In genomic region chr2:197306024-197306690, GRCh38 we compare ENCODE assay signal across 12 cellular contexts. TPM values are rescaled to one million over a fixed set of nuclear protein-coding genes. Genes with fewer than 3 reads are reported as not detected.
DNase-seq lines count a peak whose midpoint lies in the region; ATAC-seq and TF ChIP-seq lines count a peak whose summit lies in the region.
"Had no signal": no experiment of that assay in that cellular context is flagged by ENCODE, and none has a peak within 500 bp of the region (broad histone marks: within the 10 kb centered on the region; RNA-seq: fewer than 3 reads in every experiment).

No MANE protein-coding gene starts in this region.

- ATAC-seq in Right ventricle myocardium inferior (no peak), GM18511 (IDR thresholded peaks at IDR 0.05; ENCODE audit: unreplicated experiment) (no peak)
- ATAC-seq in activated CD8-positive, alpha-beta T cell treated with anti-CD3 and anti-CD28 coated beads, Interleukin-2, amount 10 ng/mL, durations not matched to agents 7 days and 5 days = no peak

- no peaks in the 10 kb centered on the region for H3K27me3 Mint-ChIP-seq in activated CD8-positive, alpha-beta T cell treated with anti-CD3 and anti-CD28 coated beads, Interleukin-2, amount 10 ng/mL, durations not matched to agents 7 days and 5 days (ENCODE audit: low read depth)
- peaks cover 27% of the 10 kb centered on the region for H3K27me3 Mint-ChIP-seq in type B pancreatic cell

- H3K9me3 Mint-ChIP-seq in activated CD8-positive, alpha-beta T cell treated with anti-CD3 and anti-CD28 coated beads, Interleukin-2, amount 10 ng/mL, durations not matched to agents 7 days and 5 days (ENCODE audit: insufficient read depth) = no peaks in the 10 kb centered on the region
- H3K9me3 Mint-ChIP-seq in type B pancreatic cell = no peaks in the 10 kb centered on the region
- H3K9me3 Mint-ChIP-seq: HFFc6 had no signal

- TF ChIP-seq POLR2A in vagina (IDR thresholded peaks at IDR 0.05) = no peak

- CTCF ChIA-PET in activated CD8-positive, alpha-beta T cell treated with anti-CD3 and anti-CD28 coated beads, Interleukin-2, amount 10 ng/mL, durations not matched to agents 7 days and 5 days (lab: Charles Lee) = interaction anchor here (0.7 to 8.2 kb wide), 14 partner anchors 11 to 193 kb away, joined by 3 to 78 read pairs (median 6); no protein-coding TSS in a partner anchor

- no peak for DNase-seq in right atrium auricular region (ENCODE audit: low spot score)
- no peak for DNase-seq in Right ventricle myocardium inferior (ENCODE audit: missing footprints)
- no peak for DNase-seq in activated CD8-positive, alpha-beta T cell treated with anti-CD3 and anti-CD28 coated beads, Interleukin-2, amount 10 ng/mL, durations not matched to agents 7 days and 5 days
- DNase-seq in vagina (ENCODE audit: extremely low spot score in 2 of 2) = no peak
- DNase-seq in A172 (ENCODE audit: low spot score) = no peak
- no peak for DNase-seq in type B pancreatic cell (ENCODE audit: extremely low spot score, unreplicated experiment)
- DNase-seq: Caco-2; HFFc6; NCI-H2107; stimulated activated CD4-positive, alpha-beta T cell treated with anti-CD3 and anti-CD28 coated beads, Interleukin-4, amount 100 ng/mL, for 1 hour had no signal

- H3K4me1 Mint-ChIP-seq in activated CD8-positive, alpha-beta T cell treated with anti-CD3 and anti-CD28 coated beads, Interleukin-2, amount 10 ng/mL, durations not matched to agents 7 days and 5 days (ENCODE audit: low read depth) = peaks cover 68% of the 10 kb centered on the region
- H3K4me1 Mint-ChIP-seq in type B pancreatic cell (ENCODE audit: unreplicated experiment) = peaks cover 19% of the 10 kb centered on the region

- H3K36me3 ChIP-seq in right atrium auricular region (no peaks in the 10 kb centered on the region), muscle layer of colon (ENCODE audit: insufficient read depth, low read length) (no peaks in the 10 kb centered on the region), vagina (no peaks in the 10 kb centered on the region)

- no peak for TF ChIP-seq CTCF in right atrium auricular region (IDR thresholded peaks at IDR 0.05)
- no peak for TF ChIP-seq CTCF in vagina (IDR thresholded peaks at IDR 0.05)
- TF ChIP-seq CTCF in type B pancreatic cell (conservative IDR thresholded peaks at IDR 0.05) = no peak

- POLR2A ChIA-PET in activated CD8-positive, alpha-beta T cell treated with anti-CD3 and anti-CD28 coated beads, Interleukin-2, amount 10 ng/mL, durations not matched to agents 7 days and 5 days (lab: Charles Lee) = interaction anchor here (0.7 to 9.6 kb wide), 11 partner anchors 10 to 378 kb away, joined by 3 to 226 read pairs (median 11); no protein-coding TSS in a partner anchor

- H3K27ac ChIP-seq in right atrium auricular region = peak overlapping the region; percentile 62 to 65
- H3K27ac ChIP-seq in muscle layer of colon (ENCODE audit: low read depth, low read length) = peak overlapping the region; percentile 19
- peak overlapping the region; percentile 89 for H3K27ac ChIP-seq in vagina

- intact Hi-C loops in Right ventricle myocardium inferior (cut with DNase I) = no loop called here
- intact Hi-C loops in vagina (cut with DNase I) = no loop called here

- H3K36me3 Mint-ChIP-seq in activated CD8-positive, alpha-beta T cell treated with anti-CD3 and anti-CD28 coated beads, Interleukin-2, amount 10 ng/mL, durations not matched to agents 7 days and 5 days (ENCODE audit: low read depth) = peaks cover 63% of the 10 kb centered on the region
- H3K36me3 Mint-ChIP-seq in type B pancreatic cell = no peaks in the 10 kb centered on the region

- peaks cover 0 to 26% of the 10 kb centered on the region in 2 donors for H3K4me1 ChIP-seq in right atrium auricular region
- H3K4me1 ChIP-seq in muscle layer of colon (ENCODE audit: insufficient read depth, low read length) = peaks cover 20% of the 10 kb centered on the region
- peaks cover 58% of the 10 kb centered on the region for H3K4me1 ChIP-seq in vagina

- peak overlapping the region; percentile 95 for H3K27ac Mint-ChIP-seq in activated CD8-positive, alpha-beta T cell treated with anti-CD3 and anti-CD28 coated beads, Interleukin-2, amount 10 ng/mL, durations not matched to agents 7 days and 5 days
- H3K27ac Mint-ChIP-seq in type B pancreatic cell = no peak overlapping the region
- H3K27ac Mint-ChIP-seq: HFFc6 had no signal

- H3K9ac ChIP-seq in muscle layer of colon (ENCODE audit: low read length) = no peak overlapping the region

- peak overlapping the region; percentile 95 for H3K4me3 Mint-ChIP-seq in activated CD8-positive, alpha-beta T cell treated with anti-CD3 and anti-CD28 coated beads, Interleukin-2, amount 10 ng/mL, durations not matched to agents 7 days and 5 days
- no peak overlapping the region for H3K4me3 Mint-ChIP-seq in type B pancreatic cell
- H3K4me3 Mint-ChIP-seq: HFFc6 had no signal

- H3K27me3 ChIP-seq in right atrium auricular region = no peaks in the 10 kb centered on the region
- no peaks in the 10 kb centered on the region for H3K27me3 ChIP-seq in muscle layer of colon (ENCODE audit: control insufficient read depth in 1 of 2, insufficient read depth in 2 of 2, low read length in 2 of 2)
- H3K27me3 ChIP-seq in vagina = no peaks in the 10 kb centered on the region

- H3K9me3 ChIP-seq in right atrium auricular region (no peaks in the 10 kb centered on the region), muscle layer of colon (ENCODE audit: low read length) (no peaks in the 10 kb centered on the region), vagina (no peaks in the 10 kb centered on the region)
- H3K9me3 ChIP-seq: Caco-2 had no signal

- no peak overlapping the region for H3K4me3 ChIP-seq in right atrium auricular region
- H3K4me3 ChIP-seq in muscle layer of colon (ENCODE audit: low read depth in 1 of 2, low read length in 2 of 2) = no peak overlapping the region
- no peak overlapping the region for H3K4me3 ChIP-seq in vagina

RNA-seq across cellular contexts. Expression of gene ANKRD44, which starts 4.4 kb away (rescaled TPM):
- 10 to 100 TPM in 1 of 2 donors, 1 to 10 TPM in 1; 7.0 to 10.1 TPM for total RNA-seq in right atrium auricular region
- total RNA-seq in Right ventricle myocardium inferior = 10.5 TPM
- 100 to 1,000 TPM; 188 to 224 TPM for total RNA-seq in activated CD8-positive, alpha-beta T cell treated with anti-CD3 and anti-CD28 coated beads, Interleukin-2, amount 10 ng/mL, durations not matched to agents 7 days and 5 days
- 46.4 TPM for total RNA-seq in vagina
- total RNA-seq in A172 (2014; rRNA removed; shearing (Covaris generic)) = 8.7 and 16.2 TPM in 2 replicates
- 3.1 and 14.2 TPM in 2 replicates for total RNA-seq in type B pancreatic cell (ENCODE audit: low replicate concordance)

Comparison
In these comparisons a context has a peak if more than half of its experiments do, and no peak if none do; other contexts are left out.
1. H3K27ac ChIP-seq: peak in every context shown above with its lines; median percentile 89 in vagina; 64 in right atrium auricular region; 19 in muscle layer of colon.